ENCODE assay signal across 1 cellular context in genomic region chr15:55758580-55758986, GRCh38.
TF ChIP-seq lines count a peak whose summit lies in the region.

No MANE protein-coding gene starts in this region.

TF ChIP-seq in K562, 482 proteins besides CTCF, POLR2A, EP300 and RAD21:
- peak; percentile 45; the same call in 1 of the 2 replicates for TF ChIP-seq RBFOX2 (IDR thresholded peaks at IDR 0.05; ENCODE audit: low read depth, low read length)
- no peak for TF ChIP-seq ZMIZ1 (IDR thresholded peaks at IDR 0.05; ENCODE audit: low read depth in 2 of 2, low read length in 2 of 2)
- TF ChIP-seq THAP12 (CRISPR knock-in tag; IDR thresholded peaks at IDR 0.05): no peak
- 0 out of 2 replicates have a peak, but pooled peaks have one; percentile 28 for TF ChIP-seq POLR2G (IDR thresholded peaks at IDR 0.05; ENCODE audit: low read depth, low read length)
- TF ChIP-seq CXXC5 (CRISPR knock-in tag; IDR thresholded peaks at IDR 0.05): peak; percentile 13; the same call in 1 of the 2 replicates
- no peak for TF ChIP-seq CEBPG (CRISPR knock-in tag; IDR thresholded peaks at IDR 0.05)
- TF ChIP-seq CEBPG (tag; conservative IDR thresholded peaks at IDR 0.05 in 1 of 2, IDR thresholded peaks at IDR 0.05 in 1 of 2): peak in 1 of 2 experiments; percentile 55; a peak in 1 of 4 replicates
- peak; percentile 63 for TF ChIP-seq ETV1 (tag; conservative IDR thresholded peaks at IDR 0.05; ENCODE audit: low read depth)
- TF ChIP-seq KDM2B (CRISPR knock-in tag; IDR thresholded peaks at IDR 0.05): no peak
- peak; percentile 85 for TF ChIP-seq SMAD4 (CRISPR knock-in tag; conservative IDR thresholded peaks at IDR 0.05)
- no peak for TF ChIP-seq MTF1 (CRISPR knock-in tag; IDR thresholded peaks at IDR 0.05; ENCODE audit: borderline replicate concordance)
- no peak for TF ChIP-seq RBM39 (optimal IDR thresholded peaks at IDR 0.05; ENCODE audit: low read depth, low read length)
- no peak for TF ChIP-seq SP1 (CRISPR knock-in tag; IDR thresholded peaks at IDR 0.05)
- no peak for TF ChIP-seq NKRF (IDR thresholded peaks at IDR 0.05; ENCODE audit: borderline replicate concordance)
- TF ChIP-seq PKNOX1 (IDR thresholded peaks at IDR 0.05): peak; percentile 53
- no peak for TF ChIP-seq ZFP30 (CRISPR knock-in tag; IDR thresholded peaks at IDR 0.05; ENCODE audit: borderline replicate concordance)
- TF ChIP-seq ZSCAN29 (IDR thresholded peaks at IDR 0.05): no peak
- TF ChIP-seq POLR2AphosphoS2 (IDR thresholded peaks at IDR 0.05; ENCODE audit: low read length): no peak
- no peak for TF ChIP-seq ATF4 (CRISPR knock-in tag; IDR thresholded peaks at IDR 0.05)
- no peak for TF ChIP-seq ZNF589 (CRISPR knock-in tag; IDR thresholded peaks at IDR 0.05; ENCODE audit: low read depth)
- TF ChIP-seq CLOCK (CRISPR knock-in tag; IDR thresholded peaks at IDR 0.05; ENCODE audit: borderline replicate concordance): no peak
- peak; percentile 67 for TF ChIP-seq L3MBTL2 (IDR thresholded peaks at IDR 0.05)
- TF ChIP-seq FOS (IDR thresholded peaks at IDR 0.05; ENCODE audit: extremely low read depth, insufficient read length): no peak
- TF ChIP-seq MGA (IDR thresholded peaks at IDR 0.05): peak; percentile 83
- TF ChIP-seq TAL1 (IDR thresholded peaks at IDR 0.05): 0 out of 2 replicates have a peak, but pooled peaks have one; percentile 8
- no peak for TF ChIP-seq CBFA2T2 (conservative IDR thresholded peaks at IDR 0.05)
